In genomic region chr14:57029620-57030253, GRCh38 we compare ENCODE assay signal across 22 cellular contexts.
DNase-seq lines count a peak whose midpoint lies in the region; ATAC-seq and TF ChIP-seq lines count a peak whose summit lies in the region.
"Had no signal": no experiment of that assay in that cellular context is flagged by ENCODE, and none has a peak within 500 bp of the region (broad histone marks: within the 10 kb centered on the region; RNA-seq: fewer than 3 reads in every experiment).

No MANE protein-coding gene starts in this region.

- no peaks in the 10 kb centered on the region for H3K79me2 ChIP-seq in H9 (ENCODE audit: insufficient read depth, low read length)
- no peaks in the 10 kb centered on the region for H3K79me2 ChIP-seq in neural progenitor cell (ENCODE audit: low read depth)

- H4K20me1 ChIP-seq in H9 (ENCODE audit: control insufficient read depth, insufficient read depth, insufficient read length) (no peaks in the 10 kb centered on the region), neural progenitor cell (ENCODE audit: low read depth) (no peaks in the 10 kb centered on the region)
- H4K20me1 ChIP-seq: BLaER1 treated with 17β-estradiol and CSF1 and Interleukin-3, amounts not matched to agents 10 nM and 100 nM had no signal

- H2AFZ ChIP-seq in H9 (ENCODE audit: low read length) = no peak overlapping the region
- no peak overlapping the region for H2AFZ ChIP-seq in neural progenitor cell (replicated peaks)

- H3K36me3 Mint-ChIP-seq in H9 (ENCODE audit: insufficient read depth in 1 of 3, low read depth in 3 of 3) (peaks cover 2 to 45% (median 14%) of the 10 kb centered on the region in 3 experiments), neural progenitor cell (no peaks in the 10 kb centered on the region), T-helper 17 cell (ENCODE audit: low read depth) (peaks cover 3% of the 10 kb centered on the region)
- H3K36me3 Mint-ChIP-seq: CD8-positive, alpha-beta T cell had no signal

- no peaks in the 10 kb centered on the region for H3K23me2 ChIP-seq in H9 (ENCODE audit: insufficient read length, low read depth, low read length, poor library complexity, severe bottlenecking)

- no peak overlapping the region for H2BK5ac ChIP-seq in H9 (ENCODE audit: insufficient read length, low read length)

- no peak overlapping the region for H2BK120ac ChIP-seq in H9 (ENCODE audit: low read depth, low read length, poor library complexity, severe bottlenecking)

- H3K79me1 ChIP-seq in H9 (ENCODE audit: insufficient read depth, low read depth, low read length, poor library complexity, severe bottlenecking) = no peaks in the 10 kb centered on the region

- peaks cover 21 to 26% of the 10 kb centered on the region in 2 experiments for H3K4me1 Mint-ChIP-seq in H9
- no peaks in the 10 kb centered on the region for H3K4me1 Mint-ChIP-seq in neural progenitor cell
- H3K4me1 Mint-ChIP-seq in T-helper 17 cell = no peaks in the 10 kb centered on the region

- no peak overlapping the region for H4K91ac ChIP-seq in H9 (ENCODE audit: insufficient read length, low read depth, low read length)

- H3K27ac Mint-ChIP-seq in H9 = peak overlapping the region; percentile 80 to 95 (median 94)
- H3K27ac Mint-ChIP-seq in neural progenitor cell = no peak overlapping the region
- H3K27ac Mint-ChIP-seq in T-helper 17 cell = no peak overlapping the region
- H3K27ac Mint-ChIP-seq: CD8-positive, alpha-beta T cell had no signal

- no peak overlapping the region for H3K4me3 ChIP-seq in neural progenitor cell
- H3K4me3 ChIP-seq: BLaER1 treated with 17β-estradiol and CSF1 and Interleukin-3, amounts not matched to agents 10 nM and 100 nM had no signal

- H3K4me3 Mint-ChIP-seq in H9 = peak overlapping the region in 1 of 2 experiments; percentile 1; a peak in 1 of 5 replicates
- no peak overlapping the region for H3K4me3 Mint-ChIP-seq in neural progenitor cell
- H3K4me3 Mint-ChIP-seq in T-helper 17 cell = no peak overlapping the region
- H3K4me3 Mint-ChIP-seq: CD8-positive, alpha-beta T cell had no signal

- DNase-seq in H9 = peak; percentile 45
- DNase-seq in NCI-H82 (lab: John Stamatoyannopoulos, UW) = peak; percentile 94
- DNase-seq in iPS DF 19.7 (ENCODE audit: low read depth, low spot score) = peak; percentile 35
- no peak for DNase-seq in neural progenitor cell (ENCODE audit: low spot score)
- DNase-seq in kidney tubule cell (ENCODE audit: low spot score) = no peak
- DNase-seq in activated CD4-positive, alpha-beta T cell treated with anti-CD3 and anti-CD28 coated beads for 1 hour = no peak
- DNase-seq in T-helper 17 cell = no peak
- DNase-seq: Calu3; CD8-positive, alpha-beta T cell; EL; MM.1S; NCI-H1092; NCI-H1694; NCI-H2081 treated with DMSO at 0.1 percent for 48 hours; NCI-H226; NCI-H526; NK-92 treated with Interleukin-12 subunit alpha and Interleukin-12 subunit beta, amount 100 ng/mL, for 24 hours; OCI-M1; Right ventricle myocardium superior; SW 1271 had no signal

- TF ChIP-seq CTCF in H9 (conservative IDR thresholded peaks at IDR 0.05) (no peak), neural progenitor cell (IDR thresholded peaks at IDR 0.05) (no peak)

- H3K9ac ChIP-seq in H9 (ENCODE audit: extremely low read depth, insufficient read length, low read length) (no peak overlapping the region), neural progenitor cell (no peak overlapping the region)
- H3K9ac ChIP-seq: BLaER1 treated with 17β-estradiol and CSF1 and Interleukin-3, amounts not matched to agents 10 nM and 100 nM had no signal

- H3F3A ChIP-seq in neural progenitor cell (ENCODE audit: low read depth) = peaks cover 16% of the 10 kb centered on the region

- H3K27me3 ChIP-seq in H9 (ENCODE audit: insufficient read depth, low read length) (no peaks in the 10 kb centered on the region), neural progenitor cell (no peaks in the 10 kb centered on the region)
- H3K27me3 ChIP-seq: BLaER1 treated with 17β-estradiol and CSF1 and Interleukin-3, amounts not matched to agents 10 nM and 100 nM had no signal

- H3K36me3 ChIP-seq in neural progenitor cell = no peaks in the 10 kb centered on the region
- H3K36me3 ChIP-seq: BLaER1 treated with 17β-estradiol and CSF1 and Interleukin-3, amounts not matched to agents 10 nM and 100 nM had no signal

- H2AK5ac ChIP-seq in H9 (ENCODE audit: insufficient read length, low read length) = no peak overlapping the region

- no peak overlapping the region for H2BK15ac ChIP-seq in H9 (ENCODE audit: low read depth, low read length)

- no peak overlapping the region for H3K27ac ChIP-seq in H9 (ENCODE audit: insufficient read length, low read depth, low read length)
- peak overlapping the region; percentile 27 for H3K27ac ChIP-seq in neural progenitor cell
- H3K27ac ChIP-seq: BLaER1 treated with 17β-estradiol and CSF1 and Interleukin-3, amounts not matched to agents 10 nM and 100 nM; HL-60 had no signal

- WGBS in H9 (ENCODE audit: extremely low coverage, insufficient read length, low lambda C conversion rate) = no CpG with 5 or more reads among the region's 2 CpGs

- no peak overlapping the region for H2BK12ac ChIP-seq in H9 (ENCODE audit: insufficient read length, low read depth, low read length)

- no peak overlapping the region for H3K14ac ChIP-seq in H9 (ENCODE audit: insufficient read depth, low read length)

- H3K4me2 ChIP-seq in H9 (ENCODE audit: insufficient read depth, insufficient read length, low read length) = no peak overlapping the region
- H3K4me2 ChIP-seq in neural progenitor cell = no peak overlapping the region
- H3K4me2 ChIP-seq: BLaER1 treated with 17β-estradiol and CSF1 and Interleukin-3, amounts not matched to agents 10 nM and 100 nM had no signal

- no peak for ATAC-seq in T-helper 17 cell
- ATAC-seq: CD8-positive, alpha-beta T cell had no signal

- no peaks in the 10 kb centered on the region for H3K27me3 Mint-ChIP-seq in H9 (ENCODE audit: low read depth)
- peaks cover 2% of the 10 kb centered on the region for H3K27me3 Mint-ChIP-seq in neural progenitor cell (ENCODE audit: insufficient read depth, low read depth)
- peaks cover 9% of the 10 kb centered on the region for H3K27me3 Mint-ChIP-seq in T-helper 17 cell

- peaks cover 3% of the 10 kb centered on the region; the same call in 1 of the 2 replicates for H3K4me1 ChIP-seq in H9 (ENCODE audit: insufficient read depth, low read length)
- H3K4me1 ChIP-seq in neural progenitor cell = peaks cover 6% of the 10 kb centered on the region
- H3K4me1 ChIP-seq: BLaER1 treated with 17β-estradiol and CSF1 and Interleukin-3, amounts not matched to agents 10 nM and 100 nM had no signal

- H2BK20ac ChIP-seq in H9 (ENCODE audit: low read depth, low read length, poor library complexity, severe bottlenecking) = no peak overlapping the region

- H3T11ph ChIP-seq in H9 (ENCODE audit: low read length) = no peak overlapping the region

- no peak overlapping the region for H4K8ac ChIP-seq in H9 (replicated peaks; ENCODE audit: insufficient read length, low read depth, low read length)

- H3K9me3 ChIP-seq in H9 (ENCODE audit: control insufficient read depth, low read depth, low read length) (no peaks in the 10 kb centered on the region), neural progenitor cell (ENCODE audit: low read depth) (no peaks in the 10 kb centered on the region), T-helper 17 cell (ENCODE audit: control insufficient read depth, low read length, poor library complexity, severe bottlenecking) (no peaks in the 10 kb centered on the region)

- no peak overlapping the region for H3K18ac ChIP-seq in H9 (ENCODE audit: insufficient read length, low read depth, low read length)

- H3K56ac ChIP-seq in H9 (ENCODE audit: insufficient read length, low read depth, low read length) = no peak overlapping the region

- peaks cover 13 to 20% of the 10 kb centered on the region in 2 experiments for H3K9me3 Mint-ChIP-seq in H9
- peaks cover 16% of the 10 kb centered on the region for H3K9me3 Mint-ChIP-seq in neural progenitor cell

- no peak overlapping the region for H3K4ac ChIP-seq in H9 (ENCODE audit: low read depth, low read length)

- no peak overlapping the region for H3K23ac ChIP-seq in H9 (ENCODE audit: insufficient read length, low read depth, low read length)

- no peak overlapping the region for H4K5ac ChIP-seq in H9 (ENCODE audit: insufficient read length, low read depth, low read length)

Comparison
In these comparisons a context has a peak if more than half of its experiments do, and no peak if none do; other contexts are left out.
1. DNase-seq: peak in H9 (single experiment), NCI-H82 (single experiment) and iPS DF 19.7 (single experiment); none in neural progenitor cell (single experiment), kidney tubule cell (single experiment), activated CD4-positive, alpha-beta T cell treated with anti-CD3 and anti-CD28 coated beads for 1 hour (single experiment) and T-helper 17 cell (0 of 3).
2. H3K27ac Mint-ChIP-seq: peak in H9 (3 of 3); none in neural progenitor cell (single experiment) and T-helper 17 cell (single experiment).